Comparison of ENCODE assay signal across 16 cellular contexts in the genomic region with DNA sequence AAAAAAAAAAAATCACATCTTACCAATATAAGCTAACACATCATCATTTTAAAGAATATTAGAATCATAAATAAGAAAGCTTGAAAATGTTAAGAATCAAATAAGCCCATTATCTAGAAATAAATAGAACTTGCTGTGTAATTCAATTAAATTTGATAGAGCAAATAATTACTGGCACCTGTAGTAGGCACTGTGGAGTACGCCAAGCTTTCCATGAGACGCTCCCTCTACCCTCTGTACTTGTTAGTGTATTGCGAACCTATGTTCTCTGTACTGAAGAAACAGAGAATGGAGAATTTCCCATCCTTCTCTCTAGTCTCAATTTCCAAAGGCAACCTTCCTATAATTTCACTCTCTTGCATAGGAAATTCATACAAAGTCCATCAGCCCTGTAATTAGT.
DNase-seq lines count a peak whose midpoint lies in the region; ATAC-seq, FAIRE-seq and TF ChIP-seq lines count a peak whose summit lies in the region.
"Had no signal": no experiment of that assay in that cellular context is flagged by ENCODE, and none has a peak within 500 bp of the region (broad histone marks: within the 10 kb centered on the region; RNA-seq: fewer than 3 reads in every experiment).

No MANE protein-coding gene starts in this region.

- intact Hi-C loops in K562 (cut with micrococcal nuclease): no loop called here
- intact Hi-C loops in pancreas (cut with DNase I): no loop called here

- BruUV-seq in K562 (replicated peaks; lab: Mats Ljungman, UMichigan): no TSS peak

- no peak overlapping the region for H3K27ac ChIP-seq in K562 (ENCODE audit: extremely low read depth, low read depth, low read length)
- H3K27ac ChIP-seq in neural progenitor cell: no peak overlapping the region
- H3K27ac ChIP-seq in pancreas: no peak overlapping the region
- H3K27ac ChIP-seq: Peyer's patch had no signal

- H3K4me2 ChIP-seq in K562 (ENCODE audit: insufficient read depth, low read length) (no peak overlapping the region), neural progenitor cell (no peak overlapping the region)

- no peaks in the 10 kb centered on the region for H3F3A ChIP-seq in neural progenitor cell (ENCODE audit: low read depth)

- H4K20me1 ChIP-seq in K562 (replicated peaks; ENCODE audit: control insufficient read depth, insufficient read depth, low read length) (no peaks in the 10 kb centered on the region), neural progenitor cell (ENCODE audit: low read depth) (no peaks in the 10 kb centered on the region)

- no peak overlapping the region for H3K4me3 Mint-ChIP-seq in neural progenitor cell

- TF ChIP-seq EP300 in K562 (IDR thresholded peaks at IDR 0.05; ENCODE audit: low read length): no peak

- H2AFZ ChIP-seq in K562 (ENCODE audit: low read depth, low read length): peak overlapping the region; percentile 28; the same call in 1 of the 2 replicates
- H2AFZ ChIP-seq in neural progenitor cell (replicated peaks): no peak overlapping the region

- no peaks in the 10 kb centered on the region for H3K9me3 Mint-ChIP-seq in neural progenitor cell

- H3K79me2 ChIP-seq in K562 (ENCODE audit: control insufficient read depth, insufficient read depth, low read length) (no peaks in the 10 kb centered on the region), neural progenitor cell (ENCODE audit: low read depth) (no peaks in the 10 kb centered on the region)

- CTCF ChIA-PET in K562 (lab: Yijun Ruan, JAX; ENCODE audit: low intra/inter-chr PET ratio): no interaction called here

- no peak overlapping the region for H3K27ac Mint-ChIP-seq in neural progenitor cell

- WGBS in K562 (ENCODE audit: insufficient coverage, low coverage, missing lambda C conversion rate): 42% methylated on average over 3 of the region's 3 CpGs
- WGBS in pancreas, 2 donors: 92 to 95% methylated on average over 3 of the region's 3 CpGs

- FAIRE-seq in K562 (lab: Jason Lieb, UNC) (no peak), pancreas (lab: Jason Lieb, UNC) (no peak)

- H3K9me1 ChIP-seq in K562 (ENCODE audit: control insufficient read depth, insufficient read depth, low read length): no peaks in the 10 kb centered on the region

- H3K27me3 ChIP-seq in H7 (ENCODE audit: control insufficient read depth, insufficient read depth, low read length) (no peaks in the 10 kb centered on the region), K562 (ENCODE audit: control insufficient read depth in 2 of 2, insufficient read depth in 2 of 2, low read length in 2 of 2) (no peaks in the 10 kb centered on the region), neural progenitor cell (no peaks in the 10 kb centered on the region), pancreas (no peaks in the 10 kb centered on the region)
- H3K27me3 ChIP-seq: MG63, Peyer's patch had no signal

- ATAC-seq in K562 (peak; percentile 70), pancreas (no peak)

- no peaks in the 10 kb centered on the region for H3K36me3 Mint-ChIP-seq in neural progenitor cell

- TF ChIP-seq CTCF in LNCaP clone FGC (IDR thresholded peaks at IDR 0.05; ENCODE audit: control insufficient read depth, extremely low read depth, insufficient read depth) (peak; percentile 19; the same call in 1 of the 2 replicates), K562 (IDR thresholded peaks at IDR 0.05 in 2 of 3, conservative IDR thresholded peaks at IDR 0.05 in 1 of 3; ENCODE audit: insufficient read depth in 2 of 3, low read depth in 1 of 3, low read length in 3 of 3) (peak; percentile 28 to 50 (median 31); a peak in 3 of 6 replicates), neural progenitor cell (IDR thresholded peaks at IDR 0.05) (peak; percentile 33), pancreas (IDR thresholded peaks at IDR 0.05) (no peak)

- in situ Hi-C loops in K562 (cut with MboI): no loop called here

- H3K36me3 ChIP-seq in H7 (replicated peaks; ENCODE audit: control insufficient read depth, insufficient read depth, low read length) (no peaks in the 10 kb centered on the region), K562 (ENCODE audit: control insufficient read depth, insufficient read depth, low read length) (no peaks in the 10 kb centered on the region), neural progenitor cell (no peaks in the 10 kb centered on the region), pancreas (no peaks in the 10 kb centered on the region)
- H3K36me3 ChIP-seq: MG63, Peyer's patch had no signal

- H3K4me1 Mint-ChIP-seq in neural progenitor cell: no peaks in the 10 kb centered on the region

- no peak overlapping the region for H3K9ac ChIP-seq in K562 (ENCODE audit: insufficient read depth in 1 of 2, low read depth in 2 of 2, low read length in 2 of 2)
- no peak overlapping the region for H3K9ac ChIP-seq in neural progenitor cell

- TF ChIP-seq RAD21 in K562 (CRISPR knock-in tag; conservative IDR thresholded peaks at IDR 0.05 in 1 of 2, IDR thresholded peaks at IDR 0.05 in 1 of 2): no peak

- POLR2A ChIA-PET in K562 (lab: Yijun Ruan, JAX): no interaction called here

- no peaks in the 10 kb centered on the region for H3K27me3 Mint-ChIP-seq in neural progenitor cell (ENCODE audit: insufficient read depth, low read depth)

- TF ChIP-seq POLR2A in K562 (conservative IDR thresholded peaks at IDR 0.05): no peak

- DNase-seq in H7 (peak; percentile 52), LNCaP clone FGC (ENCODE audit: low read depth) (no peak), K562 (ENCODE audit: extremely low read depth in 1 of 4, low spot score in 3 of 4) (no peak), neural progenitor cell (ENCODE audit: low spot score) (peak; percentile 20), NCI-H1417 treated with DMSO at 0.1 percent for 48 hours (lab: John Stamatoyannopoulos, UW) (no peak), pancreas (no peak), NCI-H526 (lab: John Stamatoyannopoulos, UW) (no peak)
- DNase-seq: DMS153, HCEC 1CT, MG63, NCI-H1092 treated with DMSO at 0.1 percent for 48 hours, NCI-H1694 treated with DMSO at 0.1 percent for 48 hours, NCI-H446 treated with DMSO at 0.1 percent for 48 hours, NCI-H774, Peyer's patch, Right ventricle myocardium superior had no signal

- no peak overlapping the region for H3K4me3 ChIP-seq in H7 (ENCODE audit: insufficient read depth, low read depth, low read length)
- no peak overlapping the region for H3K4me3 ChIP-seq in LNCaP clone FGC (ENCODE audit: low read depth, low read length)
- H3K4me3 ChIP-seq in K562: no peak overlapping the region
- H3K4me3 ChIP-seq in neural progenitor cell: no peak overlapping the region
- no peak overlapping the region for H3K4me3 ChIP-seq in pancreas
- H3K4me3 ChIP-seq: MG63, Peyer's patch had no signal

- H3K9me3 ChIP-seq in K562 (replicated peaks; ENCODE audit: control insufficient read depth, insufficient read depth, low read depth, low read length) (no peaks in the 10 kb centered on the region; the same call in 1 of the 2 replicates), neural progenitor cell (ENCODE audit: low read depth) (no peaks in the 10 kb centered on the region), pancreas (no peaks in the 10 kb centered on the region)
- H3K9me3 ChIP-seq: MG63, Peyer's patch had no signal

- H3K4me1 ChIP-seq in K562 (replicated peaks in 1 of 2; ENCODE audit: control insufficient read depth in 2 of 2, insufficient read depth in 2 of 2, low read length in 2 of 2) (peaks cover 0 to under 1% of the 10 kb centered on the region in 2 experiments; a peak in 2 of 5 replicates), neural progenitor cell (no peaks in the 10 kb centered on the region), pancreas (no peaks in the 10 kb centered on the region)
- H3K4me1 ChIP-seq: Peyer's patch had no signal

TF ChIP-seq in K562, 482 proteins besides CTCF, POLR2A, EP300 and RAD21:
- no peak for TF ChIP-seq ZNF583 (CRISPR knock-in tag; IDR thresholded peaks at IDR 0.05)
- TF ChIP-seq JUND (IDR thresholded peaks at IDR 0.05; ENCODE audit: borderline replicate concordance, low read depth, low read length): no peak
- no peak for TF ChIP-seq JUND (tag; IDR thresholded peaks at IDR 0.05; ENCODE audit: borderline replicate concordance, low read depth, low read length)

Comparison
In these comparisons a context has a peak if more than half of its experiments do, and no peak if none do; other contexts are left out.
1. DNase-seq: peak in H7 (single experiment) and neural progenitor cell (single experiment); none in LNCaP clone FGC (single experiment), K562 (0 of 4), NCI-H1417 treated with DMSO at 0.1 percent for 48 hours (single experiment), pancreas (0 of 6) and NCI-H526 (0 of 2).
2. CTCF ChIP-seq: peak in LNCaP clone FGC (single experiment), K562 (3 of 3) and neural progenitor cell (single experiment); none in pancreas (0 of 4).